In genomic region chr6:27495386-27496135, GRCh38 we compare ENCODE assay signal across 8 cellular contexts. TPM values are rescaled to one million over a fixed set of nuclear protein-coding genes. Genes with fewer than 3 reads are reported as not detected.
A peak's percentile ranks its signal among the peaks of the same experiment; 100 is the strongest.
DNase-seq lines count a peak whose midpoint lies in the region; ATAC-seq and TF ChIP-seq lines count a peak whose summit lies in the region.

No MANE protein-coding gene starts in this region.

- POLR2A ChIA-PET in OCI-LY7 (lab: Charles Lee), result interaction anchor here (0.6 kb wide), 1 partner anchor 8 kb away, joined by 8 read pairs; no protein-coding TSS in a partner anchor

- H3K4me3 ChIP-seq in OCI-LY7 (ENCODE audit: low read depth, low read length, poor library complexity, severe bottlenecking) (no peak overlapping the region), hepatocyte (peak overlapping the region; percentile 75), skeletal muscle tissue (ENCODE audit: low read length in 3 of 3) (peak overlapping the region; percentile 60 to 61 (median 60))

- H2AFZ ChIP-seq in OCI-LY7 (ENCODE audit: low read length) (no peak overlapping the region), hepatocyte (peak overlapping the region; percentile 84)

- H3K27ac Mint-ChIP-seq in CD14-positive monocyte, result peak overlapping the region in 1 of 7 donors; percentile 5

- H3K36me3 ChIP-seq in OCI-LY7 (ENCODE audit: insufficient read depth, low read length), result no peaks in the 10 kb centered on the region
- H3K36me3 ChIP-seq in hepatocyte (replicated peaks; ENCODE audit: insufficient read depth, low read depth), result no peaks in the 10 kb centered on the region
- no peaks in the 10 kb centered on the region for H3K36me3 ChIP-seq in skeletal muscle tissue (ENCODE audit: control insufficient read depth in 3 of 3, insufficient read depth in 3 of 3, low read length in 3 of 3)

- peak overlapping the region in 1 of 3 donors; percentile 5 for H3K9ac ChIP-seq in skeletal muscle tissue (ENCODE audit: low read depth in 1 of 3, low read length in 3 of 3)

- H3K27me3 Mint-ChIP-seq in CD14-positive monocyte (ENCODE audit: low read depth in 3 of 3), result peaks cover 55 to 65% (median 61%) of the 10 kb centered on the region in 3 donors

- H3K27me3 ChIP-seq in hepatocyte, result peaks cover 6% of the 10 kb centered on the region
- peaks cover 22 to 36% (median 25%) of the 10 kb centered on the region in 3 donors for H3K27me3 ChIP-seq in skeletal muscle tissue (ENCODE audit: control insufficient read depth in 3 of 3, insufficient read depth in 3 of 3, low read length in 3 of 3)

- peaks cover 13% of the 10 kb centered on the region for H3K4me1 Mint-ChIP-seq in CD14-positive monocyte

- H3K4me1 ChIP-seq in OCI-LY7 (ENCODE audit: insufficient read depth, low read length, poor library complexity, severe bottlenecking), result no peaks in the 10 kb centered on the region
- no peaks in the 10 kb centered on the region for H3K4me1 ChIP-seq in hepatocyte (ENCODE audit: insufficient read depth)
- H3K4me1 ChIP-seq in skeletal muscle tissue (ENCODE audit: control insufficient read depth in 3 of 3, insufficient read depth in 3 of 3, low read length in 3 of 3), result peaks cover 0 to 8% (median 6%) of the 10 kb centered on the region in 3 donors

- H3K27ac ChIP-seq in OCI-LY7 (ENCODE audit: low read depth, low read length, poor library complexity, severe bottlenecking), result no peak overlapping the region
- H3K27ac ChIP-seq in hepatocyte, result peak overlapping the region; percentile 54
- H3K27ac ChIP-seq in skeletal muscle tissue (ENCODE audit: low read depth, low read length), result no peak overlapping the region

- no TSS peak for BruUV-seq in OCI-LY7 (replicated peaks; lab: Mats Ljungman, UMichigan)

- H3K36me3 Mint-ChIP-seq in CD14-positive monocyte, result peaks cover 4 to 15% of the 10 kb centered on the region in 2 donors

- peak overlapping the region; percentile 25; the same call in 1 of the 2 replicates for H3K4me2 ChIP-seq in OCI-LY7 (ENCODE audit: low read length)
- peak overlapping the region; percentile 80 for H3K4me2 ChIP-seq in hepatocyte

- intact Hi-C loops in CD14-positive monocyte (cut with micrococcal nuclease) (no loop called here), OCI-LY7 (cut with micrococcal nuclease; ENCODE audit: unreplicated experiment) (no loop called here)

- H4K20me1 ChIP-seq in OCI-LY7 (ENCODE audit: insufficient read depth, low read length) (no peaks in the 10 kb centered on the region), hepatocyte (ENCODE audit: insufficient read depth, poor library complexity, severe bottlenecking) (no peaks in the 10 kb centered on the region)

- H3K9me2 ChIP-seq in OCI-LY7 (ENCODE audit: insufficient read depth, low read length) (no peaks in the 10 kb centered on the region), hepatocyte (replicated peaks; ENCODE audit: insufficient read depth) (no peaks in the 10 kb centered on the region)

- no peaks in the 10 kb centered on the region for H3K9me3 ChIP-seq in OCI-LY7 (ENCODE audit: low read length)
- no peaks in the 10 kb centered on the region for H3K9me3 ChIP-seq in hepatocyte (ENCODE audit: low read depth)
- no peaks in the 10 kb centered on the region for H3K9me3 ChIP-seq in skeletal muscle tissue (ENCODE audit: control insufficient read depth in 3 of 3, low read length in 3 of 3)

- H3K79me2 ChIP-seq in OCI-LY7 (ENCODE audit: insufficient read depth, low read depth, low read length) (no peaks in the 10 kb centered on the region), hepatocyte (no peaks in the 10 kb centered on the region)

- CTCF ChIA-PET in OCI-LY7 (lab: Charles Lee; ENCODE audit: unreplicated experiment), result no interaction called here

- peak overlapping the region; percentile 25 to 82 for H3K4me3 Mint-ChIP-seq in CD14-positive monocyte

- peaks cover 7 to 28% (median 20%) of the 10 kb centered on the region in 7 donors for H3K9me3 Mint-ChIP-seq in CD14-positive monocyte

- DNase-seq in CD14-positive monocyte (ENCODE audit: low spot score) (no peak), OCI-LY7 (ENCODE audit: low spot score) (no peak), hepatocyte (ENCODE audit: low spot score) (peak; percentile 85), COLO668 (lab: John Stamatoyannopoulos, UW; ENCODE audit: unreplicated experiment) (no peak), Kasumi-1 (lab: John Stamatoyannopoulos, UW) (no peak)
- peak; percentile 47 for DNase-seq in activated naive CD8-positive, alpha-beta T cell treated with anti-CD3 and anti-CD28 coated beads, Interleukin-2, amount 50 U/mL, for 16 hours (ENCODE audit: low read depth, low spot score)

- peak; percentile 68 for ATAC-seq in GM21529 (IDR thresholded peaks at IDR 0.05; ENCODE audit: unreplicated experiment)

- 2% methylated on average over 34 of the region's 34 CpGs for WGBS in hepatocyte (ENCODE audit: low lambda C conversion rate, missing lambda C conversion rate)

- TF ChIP-seq CTCF in CD14-positive monocyte (IDR thresholded peaks at IDR 0.05) (no peak), OCI-LY7 (conservative IDR thresholded peaks at IDR 0.05; ENCODE audit: low read length) (no peak), hepatocyte (IDR thresholded peaks at IDR 0.05; ENCODE audit: poor library complexity) (no peak)

RNA-seq across cellular contexts. Expression of gene ZNF184, which starts 22.7 kb away (rescaled TPM):
- 1 to 10 TPM; 1.5 TPM for polyA plus RNA-seq in CD14-positive monocyte
- total RNA-seq in OCI-LY7 (2014; rRNA removed; shearing (Covaris generic)), result 18.6 and 20.6 TPM in 2 replicates
- total RNA-seq in OCI-LY7 (2022), result 17.7 and 23.6 TPM in 2 replicates
- 10.7 and 12.3 TPM in 2 replicates for total RNA-seq in hepatocyte
- polyA plus RNA-seq in hepatocyte, result 5.1 and 5.3 TPM in 2 replicates
- 11.5 TPM for total RNA-seq in skeletal muscle tissue

Comparison
In these comparisons a context has a peak if more than half of its experiments do, and no peak if none do; other contexts are left out.
1. DNase-seq: peak in activated naive CD8-positive, alpha-beta T cell treated with anti-CD3 and anti-CD28 coated beads, Interleukin-2, amount 50 U/mL, for 16 hours (single experiment) and hepatocyte (single experiment); none in CD14-positive monocyte (single experiment), OCI-LY7 (single experiment), COLO668 (single experiment) and Kasumi-1 (0 of 2).